Comparison of ENCODE assay signal across 8 cellular contexts in genomic region chr17:46193246-46193625, GRCh38. TPM values are rescaled to one million over a fixed set of nuclear protein-coding genes. Genes with fewer than 3 reads are reported as not detected.
DNase-seq lines count a peak whose midpoint lies in the region; ATAC-seq and TF ChIP-seq lines count a peak whose summit lies in the region.

KANSL1 (minus strand) TSS chr17:46193429; CDS start chr17:46172143, 21,286 bp downstream.

- ATAC-seq in GM18909 (IDR thresholded peaks at IDR 0.05; ENCODE audit: poor library complexity, unreplicated experiment) (peak; percentile 67), HG03175 (IDR thresholded peaks at IDR 0.05; ENCODE audit: unreplicated experiment) (peak; percentile 68)

- peak within 1 kb of the TSS; percentile 99 for H3K27ac Mint-ChIP-seq in chondrocyte (ENCODE audit: unreplicated experiment)

- peak within 1 kb of the TSS; percentile 88 for H3K4me3 Mint-ChIP-seq in chondrocyte (ENCODE audit: unreplicated experiment)

- peaks cover 56% of the 10 kb centered on the region for H3K4me1 Mint-ChIP-seq in chondrocyte (ENCODE audit: low read depth)

- DNase-seq in AG08396 (ENCODE audit: low spot score) (peak; percentile 98), NCI-H226 (peak; percentile 91), chondrocyte (ENCODE audit: low spot score) (no peak), kidney tubule cell (ENCODE audit: low spot score) (peak; percentile 97)
- DNase-seq in activated CD4-positive, alpha-beta T cell treated with anti-CD3 and anti-CD28 coated beads for 1 hour: peak; percentile 87
- DNase-seq in stimulated activated CD4-positive, alpha-beta T cell treated with anti-CD3 and anti-CD28 coated beads, Interleukin-1b, Interleukin-23, amount 100 ng/mL, for 24 hours (ENCODE audit: low read depth in 4 of 4, low spot score in 1 of 4): peak; percentile 60 to 83 (median 72)

- H3K36me3 Mint-ChIP-seq in chondrocyte (ENCODE audit: low read depth): peaks cover 1% of the 10 kb centered on the region

- H3K27me3 Mint-ChIP-seq in chondrocyte (ENCODE audit: low read depth): no peaks in the 10 kb centered on the region

- TF ChIP-seq CTCF in chondrocyte (IDR thresholded peaks at IDR 0.05): no peak

- H3K9me3 Mint-ChIP-seq in chondrocyte (ENCODE audit: low read depth): no peaks in the 10 kb centered on the region

RNA-seq across cellular contexts. Expression of gene KANSL1, which starts in this region (rescaled TPM):
- total RNA-seq in chondrocyte: 61.4 to 75.8 TPM (median 68.8 TPM) in 3 replicates
